In the genomic region with DNA sequence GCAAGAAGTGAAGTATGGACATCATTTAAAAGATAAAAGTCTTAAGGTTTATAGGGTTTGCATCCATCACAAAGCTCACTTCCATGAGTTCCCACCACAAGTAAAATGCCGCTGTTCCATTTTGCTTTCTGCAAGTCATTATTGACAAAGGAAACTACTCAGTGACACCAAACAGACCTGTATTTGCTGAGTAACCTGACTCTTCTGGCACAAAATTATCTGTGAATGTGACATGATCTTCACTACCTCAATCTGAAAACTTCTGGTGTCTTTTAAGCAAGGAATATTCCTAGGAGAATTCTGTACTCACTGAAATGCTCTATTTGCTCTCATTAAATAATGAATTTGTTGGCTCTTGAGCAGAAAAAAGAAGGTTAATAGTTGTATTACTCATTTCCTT, we compare ENCODE assay signal across 18 cellular contexts.
"Had no signal": no experiment of that assay in that cellular context is flagged by ENCODE, and none has a peak within 500 bp of the region (broad histone marks: within the 10 kb centered on the region; RNA-seq: fewer than 3 reads in every experiment).

No MANE protein-coding gene starts in this region.

- H3K9me3 Mint-ChIP-seq: activated naive CD4-positive, alpha-beta T cell treated with anti-CD3 and anti-CD28 coated beads, Interleukin-2, amount 50 U/mL, for 24 hours had no signal

- H3K36me3 Mint-ChIP-seq: activated naive CD4-positive, alpha-beta T cell treated with anti-CD3 and anti-CD28 coated beads, Interleukin-2, amount 50 U/mL, for 24 hours had no signal

- H3K4me3 Mint-ChIP-seq: activated naive CD4-positive, alpha-beta T cell treated with anti-CD3 and anti-CD28 coated beads, Interleukin-2, amount 50 U/mL, for 24 hours; natural killer cell had no signal

- H3K27ac ChIP-seq: ascending aorta, coronary artery, gastrocnemius medialis, ovary, psoas muscle, tibial artery, VCaP had no signal

- H3K4me1 Mint-ChIP-seq: activated naive CD4-positive, alpha-beta T cell treated with anti-CD3 and anti-CD28 coated beads, Interleukin-2, amount 50 U/mL, for 24 hours; natural killer cell had no signal

- DNase-seq: activated CD4-positive, alpha-beta T cell treated with anti-CD3 and anti-CD28 coated beads, Interleukin-2, amount 50 U/mL, for 1 hour; activated CD4-positive, CD25-positive, alpha-beta regulatory T cell treated with anti-CD3 and anti-CD28 coated beads, Interleukin-2, amount 50 U/mL, for 72 hours; activated CD8-positive, alpha-beta memory T cell treated with anti-CD3 and anti-CD28 coated beads for 24 hours; activated gamma-delta T cell; gastrocnemius medialis; head of caudate nucleus; kidney; natural killer cell; ovary; psoas muscle; right cardiac atrium; stimulated activated naive CD8-positive, alpha-beta T cell treated with anti-CD3 and anti-CD28 coated beads, Interleukin-15, Interleukin-2, amounts not matched to agents 100 U/mL and 50 U/mL, for 24 hours; substantia nigra; tibial artery had no signal

- H3K27me3 Mint-ChIP-seq: activated naive CD4-positive, alpha-beta T cell treated with anti-CD3 and anti-CD28 coated beads, Interleukin-2, amount 50 U/mL, for 24 hours had no signal

- H3K27ac Mint-ChIP-seq: activated naive CD4-positive, alpha-beta T cell treated with anti-CD3 and anti-CD28 coated beads, Interleukin-2, amount 50 U/mL, for 24 hours; natural killer cell had no signal
